10 cellular contexts compared by ENCODE assay signal in the genomic region with DNA sequence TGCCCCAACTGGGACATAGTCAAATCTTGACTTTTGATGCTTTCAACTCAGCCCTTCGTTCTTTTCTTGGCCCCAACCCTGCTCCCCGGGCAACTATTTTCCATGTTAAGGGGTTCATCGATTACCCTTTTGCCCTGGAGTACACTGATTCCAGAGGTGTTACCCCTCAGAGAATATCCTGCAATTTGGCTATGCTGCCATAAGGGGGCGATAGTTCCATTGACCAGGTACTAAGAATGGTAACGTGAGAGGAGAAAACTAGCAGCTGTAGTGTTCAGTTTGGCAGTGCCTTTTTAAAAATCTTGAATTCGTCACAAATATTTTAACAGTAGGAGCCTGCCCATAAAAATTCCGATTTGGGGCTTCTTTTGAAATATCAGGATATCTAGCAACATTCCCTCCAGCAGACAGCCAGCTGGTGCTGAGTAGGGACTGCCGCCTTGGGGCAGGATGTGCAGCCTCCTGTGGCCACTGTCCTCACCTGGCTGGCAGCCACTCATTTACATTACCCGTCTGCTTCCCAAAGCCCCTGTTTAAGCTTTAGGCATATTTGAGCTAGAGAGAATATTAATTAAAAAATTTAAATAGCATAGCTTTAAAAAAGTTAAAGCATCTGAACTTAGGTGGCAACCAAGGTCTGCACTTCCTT.
DNase-seq lines count a peak whose midpoint lies in the region; ATAC-seq, FAIRE-seq and TF ChIP-seq lines count a peak whose summit lies in the region.
"Had no signal": no experiment of that assay in that cellular context is flagged by ENCODE, and none has a peak within 500 bp of the region (broad histone marks: within the 10 kb centered on the region; RNA-seq: fewer than 3 reads in every experiment).

No MANE protein-coding gene starts in this region.

- TF ChIP-seq RAD21 in K562 (CRISPR knock-in tag; conservative IDR thresholded peaks at IDR 0.05 in 1 of 2, IDR thresholded peaks at IDR 0.05 in 1 of 2), result peak in 1 of 2 experiments; percentile 45; a peak in 2 of 4 replicates

- no peak for TF ChIP-seq POLR2A in K562 (conservative IDR thresholded peaks at IDR 0.05)
- no peak for TF ChIP-seq POLR2A in adrenal gland (IDR thresholded peaks at IDR 0.05)

- peak; percentile 57 for TF ChIP-seq CTCF in MM.1S (IDR thresholded peaks at IDR 0.05; ENCODE audit: low read length)
- peak; percentile 41 to 63 (median 48); a peak in 5 of 6 replicates for TF ChIP-seq CTCF in K562 (IDR thresholded peaks at IDR 0.05 in 2 of 3, conservative IDR thresholded peaks at IDR 0.05 in 1 of 3; ENCODE audit: insufficient read depth in 2 of 3, low read depth in 1 of 3, low read length in 3 of 3)
- peak; percentile 56 for TF ChIP-seq CTCF in progenitor cell of endocrine pancreas (IDR thresholded peaks at IDR 0.05; ENCODE audit: unreplicated experiment)
- peak in 1 of 6 experiments; percentile 12 for TF ChIP-seq CTCF in adrenal gland (IDR thresholded peaks at IDR 0.05)

- in situ Hi-C loops in K562 (cut with MboI), result no loop called here

- H3K9ac ChIP-seq in MM.1S (ENCODE audit: low read length) (no peak overlapping the region), K562 (ENCODE audit: insufficient read depth in 1 of 2, low read depth in 2 of 2, low read length in 2 of 2) (no peak overlapping the region)

- no peaks in the 10 kb centered on the region for H3K9me3 ChIP-seq in MM.1S (replicated peaks; ENCODE audit: insufficient read depth, low read length)
- H3K9me3 ChIP-seq in K562 (replicated peaks; ENCODE audit: control insufficient read depth, insufficient read depth, low read depth, low read length), result no peaks in the 10 kb centered on the region
- no peaks in the 10 kb centered on the region for H3K9me3 ChIP-seq in CD8-positive, alpha-beta memory T cell (ENCODE audit: low read length)
- no peaks in the 10 kb centered on the region for H3K9me3 ChIP-seq in adrenal gland (replicated peaks in 1 of 3)
- H3K9me3 ChIP-seq: ascending aorta had no signal

- H3K4me1 Mint-ChIP-seq in activated CD8-positive, alpha-beta memory T cell treated with anti-CD3 and anti-CD28 coated beads, Interleukin-2, amount 10 ng/mL, durations not matched to agents 7 days and 5 days, result no peaks in the 10 kb centered on the region
- H3K4me1 Mint-ChIP-seq in progenitor cell of endocrine pancreas (ENCODE audit: low read depth), result peaks cover under 1% of the 10 kb centered on the region
- H3K4me1 Mint-ChIP-seq in CD8-positive, alpha-beta memory T cell, result no peaks in the 10 kb centered on the region
- H3K4me1 Mint-ChIP-seq: CD4-positive, CD25-positive, alpha-beta regulatory T cell had no signal

- peak; percentile 41 for DNase-seq in activated CD8-positive, alpha-beta memory T cell treated with anti-CD3 and anti-CD28 coated beads, Interleukin-2, amount 10 ng/mL, durations not matched to agents 7 days and 5 days
- no peak for DNase-seq in activated CD8-positive, alpha-beta memory T cell treated with anti-CD3 and anti-CD28 coated beads, Interleukin-2, amount 50 U/mL, for 4 hours
- DNase-seq in MM.1S, result peak; percentile 32
- DNase-seq in K562 (ENCODE audit: extremely low read depth in 1 of 4, low spot score in 3 of 4), result peak; percentile 19 to 51 (median 46)
- DNase-seq in progenitor cell of endocrine pancreas (ENCODE audit: low spot score, unreplicated experiment), result no peak
- DNase-seq in CD8-positive, alpha-beta memory T cell, result no peak
- no peak for DNase-seq in adrenal gland

- POLR2A ChIA-PET in K562 (lab: Yijun Ruan, JAX), result interaction anchor here (0.7 kb wide), 1 partner anchor 10 kb away, joined by 3 read pairs; no protein-coding TSS in a partner anchor
- POLR2A ChIA-PET in CD8-positive, alpha-beta memory T cell (lab: Charles Lee), result no interaction called here

- no peaks in the 10 kb centered on the region for H3K36me3 Mint-ChIP-seq in activated CD8-positive, alpha-beta memory T cell treated with anti-CD3 and anti-CD28 coated beads, Interleukin-2, amount 10 ng/mL, durations not matched to agents 7 days and 5 days
- H3K36me3 Mint-ChIP-seq in progenitor cell of endocrine pancreas (ENCODE audit: insufficient read depth), result no peaks in the 10 kb centered on the region
- no peaks in the 10 kb centered on the region for H3K36me3 Mint-ChIP-seq in CD8-positive, alpha-beta memory T cell
- H3K36me3 Mint-ChIP-seq: CD4-positive, CD25-positive, alpha-beta regulatory T cell had no signal

- H3K27ac ChIP-seq in MM.1S (ENCODE audit: low read length), result no peak overlapping the region
- no peak overlapping the region for H3K27ac ChIP-seq in K562 (ENCODE audit: extremely low read depth, low read depth, low read length)
- H3K27ac ChIP-seq in CD8-positive, alpha-beta memory T cell (ENCODE audit: low read depth, low read length), result no peak overlapping the region
- H3K27ac ChIP-seq in adrenal gland, result no peak overlapping the region
- H3K27ac ChIP-seq: ascending aorta had no signal

- H3K4me3 ChIP-seq in MM.1S (ENCODE audit: low read length) (no peak overlapping the region), K562 (no peak overlapping the region), adrenal gland (no peak overlapping the region)
- H3K4me3 ChIP-seq in CD8-positive, alpha-beta memory T cell (ENCODE audit: low read length), result no peak overlapping the region
- H3K4me3 ChIP-seq: ascending aorta had no signal

- H4K20me1 ChIP-seq in MM.1S (ENCODE audit: insufficient read depth, low read length) (no peaks in the 10 kb centered on the region), K562 (replicated peaks; ENCODE audit: control insufficient read depth, insufficient read depth, low read length) (no peaks in the 10 kb centered on the region)

- H3K27me3 ChIP-seq in MM.1S (replicated peaks; ENCODE audit: insufficient read depth, low read length) (no peaks in the 10 kb centered on the region), K562 (ENCODE audit: control insufficient read depth in 2 of 2, insufficient read depth in 2 of 2, low read length in 2 of 2) (no peaks in the 10 kb centered on the region), adrenal gland (no peaks in the 10 kb centered on the region)
- H3K27me3 ChIP-seq in CD8-positive, alpha-beta memory T cell (ENCODE audit: insufficient read depth, low read length, poor library complexity, severe bottlenecking), result no peaks in the 10 kb centered on the region
- H3K27me3 ChIP-seq: ascending aorta had no signal

- no TSS peak for BruUV-seq in K562 (replicated peaks; lab: Mats Ljungman, UMichigan)

- H3K79me2 ChIP-seq in MM.1S (ENCODE audit: low read length) (no peaks in the 10 kb centered on the region), K562 (ENCODE audit: control insufficient read depth, insufficient read depth, low read length) (no peaks in the 10 kb centered on the region)

- H3K27me3 Mint-ChIP-seq in activated CD8-positive, alpha-beta memory T cell treated with anti-CD3 and anti-CD28 coated beads, Interleukin-2, amount 10 ng/mL, durations not matched to agents 7 days and 5 days, result no peaks in the 10 kb centered on the region
- peaks cover 22% of the 10 kb centered on the region for H3K27me3 Mint-ChIP-seq in progenitor cell of endocrine pancreas
- peaks cover 0 to 3% of the 10 kb centered on the region in 2 donors for H3K27me3 Mint-ChIP-seq in CD8-positive, alpha-beta memory T cell
- H3K27me3 Mint-ChIP-seq: CD4-positive, CD25-positive, alpha-beta regulatory T cell had no signal

- H3K9me3 Mint-ChIP-seq in activated CD8-positive, alpha-beta memory T cell treated with anti-CD3 and anti-CD28 coated beads, Interleukin-2, amount 10 ng/mL, durations not matched to agents 7 days and 5 days (ENCODE audit: low read depth), result no peaks in the 10 kb centered on the region
- no peaks in the 10 kb centered on the region for H3K9me3 Mint-ChIP-seq in progenitor cell of endocrine pancreas (ENCODE audit: low read depth)
- peaks cover 0 to 7% (median 4%) of the 10 kb centered on the region in 5 donors for H3K9me3 Mint-ChIP-seq in CD8-positive, alpha-beta memory T cell

- H3K4me3 Mint-ChIP-seq in activated CD8-positive, alpha-beta memory T cell treated with anti-CD3 and anti-CD28 coated beads, Interleukin-2, amount 10 ng/mL, durations not matched to agents 7 days and 5 days, result no peak overlapping the region
- H3K4me3 Mint-ChIP-seq in progenitor cell of endocrine pancreas (ENCODE audit: low read depth), result no peak overlapping the region
- H3K4me3 Mint-ChIP-seq in CD8-positive, alpha-beta memory T cell, result no peak overlapping the region
- H3K4me3 Mint-ChIP-seq: CD4-positive, CD25-positive, alpha-beta regulatory T cell had no signal

- CTCF ChIA-PET in activated CD8-positive, alpha-beta memory T cell treated with anti-CD3 and anti-CD28 coated beads, Interleukin-2, amount 10 ng/mL, durations not matched to agents 7 days and 5 days (lab: Charles Lee), result no interaction called here
- CTCF ChIA-PET in K562 (lab: Yijun Ruan, JAX; ENCODE audit: low intra/inter-chr PET ratio), result interaction anchor here (0.6 kb wide), 1 partner anchor 92 kb away, joined by 3 read pairs; no protein-coding TSS in a partner anchor
- CTCF ChIA-PET in CD8-positive, alpha-beta memory T cell (lab: Charles Lee), result no interaction called here

- intact Hi-C loops in K562 (cut with micrococcal nuclease) (no loop called here), adrenal gland (cut with DNase I) (no loop called here)

- no peak for ATAC-seq in activated CD8-positive, alpha-beta memory T cell treated with anti-CD3 and anti-CD28 coated beads, Interleukin-2, amount 10 ng/mL, durations not matched to agents 7 days and 5 days
- ATAC-seq in K562 (peak; percentile 63; the same call in 1 of the 3 replicates), GM19463 (IDR thresholded peaks at IDR 0.05; ENCODE audit: unreplicated experiment) (no peak)

- no peak overlapping the region for H2AFZ ChIP-seq in MM.1S (ENCODE audit: low read length)
- no peak overlapping the region for H2AFZ ChIP-seq in K562 (ENCODE audit: low read depth, low read length)

- no peaks in the 10 kb centered on the region for H3K9me2 ChIP-seq in MM.1S (replicated peaks; ENCODE audit: insufficient read depth, low read length)

- H3K4me1 ChIP-seq in MM.1S (ENCODE audit: low read length) (no peaks in the 10 kb centered on the region), K562 (replicated peaks in 1 of 2; ENCODE audit: control insufficient read depth in 2 of 2, insufficient read depth in 2 of 2, low read length in 2 of 2) (no peaks in the 10 kb centered on the region), adrenal gland (replicated peaks in 1 of 2) (no peaks in the 10 kb centered on the region)
- no peaks in the 10 kb centered on the region for H3K4me1 ChIP-seq in CD8-positive, alpha-beta memory T cell (ENCODE audit: insufficient read depth, low read length)
- H3K4me1 ChIP-seq: ascending aorta had no signal

- FAIRE-seq in K562 (lab: Jason Lieb, UNC), result peak; percentile 49

- no peaks in the 10 kb centered on the region for H3K36me3 ChIP-seq in MM.1S (replicated peaks; ENCODE audit: insufficient read depth, low read length)
- H3K36me3 ChIP-seq in K562 (ENCODE audit: control insufficient read depth, insufficient read depth, low read length), result no peaks in the 10 kb centered on the region
- H3K36me3 ChIP-seq in CD8-positive, alpha-beta memory T cell (ENCODE audit: insufficient read depth, low read length), result no peaks in the 10 kb centered on the region
- H3K36me3 ChIP-seq in adrenal gland (replicated peaks in 1 of 2), result no peaks in the 10 kb centered on the region
- H3K36me3 ChIP-seq: ascending aorta had no signal

- H3F3A ChIP-seq in MM.1S (ENCODE audit: insufficient read depth, low read length), result no peaks in the 10 kb centered on the region

- H3K4me2 ChIP-seq in MM.1S (ENCODE audit: low read depth, low read length) (no peak overlapping the region), K562 (ENCODE audit: insufficient read depth, low read length) (no peak overlapping the region)

- no peak for TF ChIP-seq EP300 in K562 (IDR thresholded peaks at IDR 0.05; ENCODE audit: low read length)

- no peak overlapping the region for H3K27ac Mint-ChIP-seq in activated CD8-positive, alpha-beta memory T cell treated with anti-CD3 and anti-CD28 coated beads, Interleukin-2, amount 10 ng/mL, durations not matched to agents 7 days and 5 days
- no peak overlapping the region for H3K27ac Mint-ChIP-seq in progenitor cell of endocrine pancreas
- no peak overlapping the region for H3K27ac Mint-ChIP-seq in CD8-positive, alpha-beta memory T cell

- H3K9me1 ChIP-seq in K562 (ENCODE audit: control insufficient read depth, insufficient read depth, low read length), result no peaks in the 10 kb centered on the region

- 0% methylated on average over 9 of the region's 9 CpGs for WGBS in K562 (ENCODE audit: insufficient coverage, low coverage, missing lambda C conversion rate)
- WGBS in adrenal gland, 4 donors, result 34 to 37% (median 36%) methylated on average over 9 of the region's 9 CpGs

Comparison
In these comparisons a context has a peak if more than half of its experiments do, and no peak if none do; other contexts are left out.
1. DNase-seq: peak in activated CD8-positive, alpha-beta memory T cell treated with anti-CD3 and anti-CD28 coated beads, Interleukin-2, amount 10 ng/mL, durations not matched to agents 7 days and 5 days (single experiment), MM.1S (single experiment) and K562 (4 of 4); none in activated CD8-positive, alpha-beta memory T cell treated with anti-CD3 and anti-CD28 coated beads, Interleukin-2, amount 50 U/mL, for 4 hours (single experiment), progenitor cell of endocrine pancreas (single experiment), CD8-positive, alpha-beta memory T cell (0 of 5) and adrenal gland (0 of 7).